ENCODE assay signal across 22 cellular contexts in genomic region chr7:17786314-17786852, GRCh38.
"Had no signal": no experiment of that assay in that cellular context is flagged by ENCODE, and none has a peak within 500 bp of the region (broad histone marks: within the 10 kb centered on the region; RNA-seq: fewer than 3 reads in every experiment).

No MANE protein-coding gene starts in this region.

- H3K27ac ChIP-seq: left ventricle myocardium inferior, parathyroid adenoma, tibial artery had no signal

- H3K27me3 Mint-ChIP-seq: activated B cell treated with CpG ODN at 0.5 μM for 24 hours; activated CD4-positive, alpha-beta T cell treated with anti-CD3 and anti-CD28 coated beads for 36 hours; brain; stimulated activated naive CD8-positive, alpha-beta T cell treated with anti-CD3 and anti-CD28 coated beads, Interleukin-15, Interleukin-2, amounts not matched to agents 100 ng/mL and 50 ng/mL, for 24 hours had no signal

- H3K9me3 ChIP-seq: left ventricle myocardium inferior, tibial artery had no signal

- H3K4me1 ChIP-seq: left ventricle myocardium inferior, parathyroid adenoma, tibial artery had no signal

- H3K4me1 Mint-ChIP-seq: activated B cell treated with CpG ODN at 0.5 μM for 24 hours; activated CD4-positive, alpha-beta T cell treated with anti-CD3 and anti-CD28 coated beads for 36 hours; mesothelial cell of epicardium; natural killer cell had no signal

- H3K4me3 Mint-ChIP-seq: activated B cell treated with CpG ODN at 0.5 μM for 24 hours; activated CD4-positive, alpha-beta T cell treated with anti-CD3 and anti-CD28 coated beads for 36 hours; brain; mesothelial cell of epicardium; natural killer cell; stimulated activated naive CD8-positive, alpha-beta T cell treated with anti-CD3 and anti-CD28 coated beads, Interleukin-15, Interleukin-2, amounts not matched to agents 100 ng/mL and 50 ng/mL, for 24 hours; T-helper 1 cell treated with Interleukin-12 subunit alpha and Interleukin-12 subunit beta and Interleukin-4 antibody, amounts not matched to agents 30 μg/mL and 1 μg/mL, for 36 hours had no signal

- ATAC-seq: activated CD4-positive, alpha-beta T cell treated with anti-CD3 and anti-CD28 coated beads for 36 hours; natural killer cell; sciatic nerve had no signal

- H3K9me3 Mint-ChIP-seq: activated B cell treated with CpG ODN at 0.5 μM for 24 hours; brain; mesothelial cell of epicardium; natural killer cell; stimulated activated naive CD8-positive, alpha-beta T cell treated with anti-CD3 and anti-CD28 coated beads, Interleukin-15, Interleukin-2, amounts not matched to agents 100 ng/mL and 50 ng/mL, for 24 hours; T-helper 1 cell treated with Interleukin-12 subunit alpha and Interleukin-12 subunit beta and Interleukin-4 antibody, amounts not matched to agents 30 μg/mL and 1 μg/mL, for 36 hours had no signal

- H3K27ac Mint-ChIP-seq: activated B cell treated with CpG ODN at 0.5 μM for 24 hours; activated CD4-positive, alpha-beta T cell treated with anti-CD3 and anti-CD28 coated beads for 36 hours; brain; mesothelial cell of epicardium; natural killer cell; stimulated activated naive CD8-positive, alpha-beta T cell treated with anti-CD3 and anti-CD28 coated beads, Interleukin-15, Interleukin-2, amounts not matched to agents 100 ng/mL and 50 ng/mL, for 24 hours; T-helper 1 cell treated with Interleukin-12 subunit alpha and Interleukin-12 subunit beta and Interleukin-4 antibody, amounts not matched to agents 30 μg/mL and 1 μg/mL, for 36 hours had no signal

- H3K4me3 ChIP-seq: left ventricle myocardium inferior, smooth muscle cell, tibial artery had no signal

- H3K36me3 Mint-ChIP-seq: brain, mesothelial cell of epicardium, natural killer cell had no signal

- H3K27me3 ChIP-seq: tibial artery had no signal

- DNase-seq: activated B cell treated with CpG ODN at 0.5 μM for 24 hours; activated CD4-positive, alpha-beta T cell treated with anti-CD3 and anti-CD28 coated beads for 36 hours; activated CD4-positive, alpha-beta T cell treated with anti-CD3 and anti-CD28 coated beads, Interleukin-2, amount 50 U/mL, for 4 hours; activated effector memory CD4-positive, alpha-beta T cell treated with anti-CD3 and anti-CD28 coated beads, Interleukin-2, amount 50 U/mL, for 16 hours; activated naive CD4-positive, alpha-beta T cell treated with anti-CD3 and anti-CD28 coated beads, Interleukin-2, amount 50 U/mL, for 16 hours; anterior cingulate cortex; caudate nucleus; dermis blood vessel endothelial cell; effector CD8-positive, alpha-beta T cell; foreskin fibroblast; left ventricle myocardium inferior; natural killer cell; stimulated activated CD4-positive, alpha-beta T cell treated with anti-CD3 and anti-CD28 coated beads, Interleukin-2, amount 100 ng/mL, for 48 hours; T1000; tibial artery had no signal
